ENCODE assay signal across 13 cellular contexts in genomic region chr11:29282088-29282487, GRCh38.
A peak's percentile ranks its signal among the peaks of the same experiment; 100 is the strongest.
DNase-seq lines count a peak whose midpoint lies in the region; ATAC-seq and TF ChIP-seq lines count a peak whose summit lies in the region.
"Had no signal": no experiment of that assay in that cellular context is flagged by ENCODE, and none has a peak within 500 bp of the region (broad histone marks: within the 10 kb centered on the region; RNA-seq: fewer than 3 reads in every experiment).

No MANE protein-coding gene starts in this region.

- TF ChIP-seq CTCF in AG09309 (IDR thresholded peaks at IDR 0.05; ENCODE audit: control insufficient read depth, insufficient read depth, low read depth, low read length, missing control alignments) = no peak
- TF ChIP-seq CTCF in astrocyte of the cerebellum (IDR thresholded peaks at IDR 0.05; ENCODE audit: low read depth, low read length, missing control alignments) = no peak
- TF ChIP-seq CTCF in kidney epithelial cell (IDR thresholded peaks at IDR 0.05; ENCODE audit: insufficient read depth, low read length, poor library complexity, severe bottlenecking) = no peak

- no peaks in the 10 kb centered on the region for H3K36me3 ChIP-seq in kidney epithelial cell (ENCODE audit: control insufficient read depth, insufficient read depth, low read length)
- H3K36me3 ChIP-seq: left ventricle myocardium inferior, upper lobe of left lung had no signal

- no peak for ATAC-seq in HG02678 (IDR thresholded peaks at IDR 0.05; ENCODE audit: unreplicated experiment)

- peak; percentile 74 for DNase-seq in AG09309 (ENCODE audit: low read depth)
- peak; percentile 48 for DNase-seq in HT-29 (ENCODE audit: low spot score)
- peak; percentile 96 for DNase-seq in astrocyte of the cerebellum (ENCODE audit: low read depth)
- peak; percentile 92 for DNase-seq in kidney epithelial cell (ENCODE audit: low read depth)
- DNase-seq in NCI-H1092 treated with DMSO at 0.1 percent for 48 hours (lab: John Stamatoyannopoulos, UW) = no peak
- no peak for DNase-seq in nucleus accumbens (lab: John Stamatoyannopoulos, UW)
- no peak for DNase-seq in NOMO-1 (lab: John Stamatoyannopoulos, UW; ENCODE audit: unreplicated experiment in 2 of 2)
- DNase-seq: caudate nucleus; COR-L47; left ventricle myocardium inferior; stimulated activated CD4-positive, alpha-beta T cell treated with anti-CD3 and anti-CD28 coated beads, Interleukin-1b, Interleukin-23, amount 100 ng/mL, for 48 hours; upper lobe of left lung had no signal

- H3K27me3 ChIP-seq in kidney epithelial cell (ENCODE audit: control insufficient read depth, insufficient read depth, low read length) = no peaks in the 10 kb centered on the region
- H3K27me3 ChIP-seq: upper lobe of left lung had no signal

- in situ Hi-C loops in astrocyte of the cerebellum (cut with HindIII; ENCODE audit: low sequenced_read_pairs) = no loop called here

- H3K4me3 ChIP-seq in AG09309 (ENCODE audit: control insufficient read depth, low read depth, low read length) = no peak overlapping the region
- H3K4me3 ChIP-seq in astrocyte of the cerebellum (ENCODE audit: low read depth, low read length) = no peak overlapping the region
- H3K4me3 ChIP-seq in kidney epithelial cell (ENCODE audit: low read depth, low read length) = no peak overlapping the region
- H3K4me3 ChIP-seq: left ventricle myocardium inferior, upper lobe of left lung had no signal

Comparison
In these comparisons a context has a peak if more than half of its experiments do, and no peak if none do; other contexts are left out.
1. DNase-seq: peak in AG09309 (single experiment), HT-29 (single experiment), astrocyte of the cerebellum (single experiment) and kidney epithelial cell (single experiment); none in NCI-H1092 treated with DMSO at 0.1 percent for 48 hours (single experiment), nucleus accumbens (0 of 56) and NOMO-1 (0 of 2).